Comparison of ENCODE assay signal across 1 cellular context in genomic region chr12:93678779-93679178, GRCh38.
TF ChIP-seq lines count a peak whose summit lies in the region.

No MANE protein-coding gene starts in this region.

TF ChIP-seq in SK-N-SH treated with all-trans-retinoic acid at 6 μM for 48 hours, 23 proteins besides CTCF, POLR2A, EP300 and RAD21 (continued from another document):
- TF ChIP-seq, protein P1, sequence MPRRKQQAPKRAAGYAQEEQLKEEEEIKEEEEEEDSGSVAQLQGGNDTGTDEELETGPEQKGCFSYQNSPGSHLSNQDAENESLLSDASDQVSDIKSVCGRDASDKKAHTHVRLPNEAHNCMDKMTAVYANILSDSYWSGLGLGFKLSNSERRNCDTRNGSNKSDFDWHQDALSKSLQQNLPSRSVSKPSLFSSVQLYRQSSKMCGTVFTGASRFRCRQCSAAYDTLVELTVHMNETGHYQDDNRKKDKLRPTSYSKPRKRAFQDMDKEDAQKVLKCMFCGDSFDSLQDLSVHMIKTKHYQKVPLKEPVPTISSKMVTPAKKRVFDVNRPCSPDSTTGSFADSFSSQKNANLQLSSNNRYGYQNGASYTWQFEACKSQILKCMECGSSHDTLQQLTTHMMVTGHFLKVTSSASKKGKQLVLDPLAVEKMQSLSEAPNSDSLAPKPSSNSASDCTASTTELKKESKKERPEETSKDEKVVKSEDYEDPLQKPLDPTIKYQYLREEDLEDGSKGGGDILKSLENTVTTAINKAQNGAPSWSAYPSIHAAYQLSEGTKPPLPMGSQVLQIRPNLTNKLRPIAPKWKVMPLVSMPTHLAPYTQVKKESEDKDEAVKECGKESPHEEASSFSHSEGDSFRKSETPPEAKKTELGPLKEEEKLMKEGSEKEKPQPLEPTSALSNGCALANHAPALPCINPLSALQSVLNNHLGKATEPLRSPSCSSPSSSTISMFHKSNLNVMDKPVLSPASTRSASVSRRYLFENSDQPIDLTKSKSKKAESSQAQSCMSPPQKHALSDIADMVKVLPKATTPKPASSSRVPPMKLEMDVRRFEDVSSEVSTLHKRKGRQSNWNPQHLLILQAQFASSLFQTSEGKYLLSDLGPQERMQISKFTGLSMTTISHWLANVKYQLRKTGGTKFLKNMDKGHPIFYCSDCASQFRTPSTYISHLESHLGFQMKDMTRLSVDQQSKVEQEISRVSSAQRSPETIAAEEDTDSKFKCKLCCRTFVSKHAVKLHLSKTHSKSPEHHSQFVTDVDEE (CRISPR knock-in tag; IDR thresholded peaks at IDR 0.05) = no peak
- no peak for TF ChIP-seq ZFP30 (CRISPR knock-in tag; IDR thresholded peaks at IDR 0.05)
TF ChIP-seq in SK-N-SH treated with all-trans-retinoic acid at 6 μM for 48 hours: peak in this region for 0.
